In the genomic region with DNA sequence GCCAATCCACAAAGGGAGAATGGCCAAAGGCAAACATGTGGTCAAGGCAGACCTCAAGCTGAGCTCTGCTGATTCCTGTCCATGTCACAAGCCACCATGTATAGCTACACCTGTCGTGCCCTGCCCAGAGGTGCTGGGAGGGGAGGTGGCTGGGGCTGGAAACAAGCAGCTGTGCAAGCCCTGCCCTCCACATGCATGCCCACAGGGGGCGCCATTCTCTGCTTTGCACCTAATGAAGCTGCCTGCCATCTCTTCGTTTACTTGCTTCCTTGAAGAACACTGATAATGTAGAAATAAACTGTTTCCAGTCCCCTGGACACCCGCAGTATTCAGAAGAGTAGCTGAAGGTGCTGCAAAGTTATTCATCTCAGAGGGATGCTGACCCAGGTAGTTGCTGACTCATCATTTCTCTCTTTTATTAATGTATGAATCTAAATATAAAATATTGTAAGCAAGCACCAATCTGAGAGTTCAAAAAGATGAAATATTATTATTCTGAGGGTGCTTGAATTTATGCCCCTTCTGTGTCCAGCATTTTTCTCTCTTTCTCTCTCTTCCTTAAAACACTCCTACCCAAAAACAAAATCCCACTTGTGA, we compare ENCODE assay signal across 8 cellular contexts.
DNase-seq lines count a peak whose midpoint lies in the region; TF ChIP-seq lines count a peak whose summit lies in the region.

No MANE protein-coding gene starts in this region.

- H3K27ac ChIP-seq in suprapubic skin = no peak overlapping the region

- WGBS in suprapubic skin = 32% methylated on average over 2 of the region's 4 CpGs

- H3K9ac ChIP-seq in NT2/D1 (ENCODE audit: insufficient read length, low read depth) = no peak overlapping the region

- H3K4me1 ChIP-seq in NT2/D1 (ENCODE audit: insufficient read depth, insufficient read length) (no peaks in the 10 kb centered on the region), suprapubic skin (no peaks in the 10 kb centered on the region)

- DNase-seq in GM12865 (ENCODE audit: low read depth) (peak; percentile 48), NT2/D1 (ENCODE audit: low read depth, low spot score) (peak; percentile 40), kidney tubule cell (ENCODE audit: low spot score) (peak; percentile 36), suprapubic skin (ENCODE audit: low spot score in 2 of 2) (no peak), NOMO-1 treated with DMSO at 0.1 percent for 48 hours (lab: John Stamatoyannopoulos, UW; ENCODE audit: unreplicated experiment) (no peak), HuH-7.5 (ENCODE audit: low spot score) (no peak)
- DNase-seq in activated naive CD4-positive, alpha-beta T cell treated with Interleukin-2 at 50 U/mL for 16 hours = peak; percentile 1
- DNase-seq in stimulated activated CD8-positive, alpha-beta memory T cell treated with anti-CD3 and anti-CD28 coated beads, Interleukin-4, amount 100 ng/mL, for 24 hours (ENCODE audit: low read depth) = peak; percentile 8

- H3K36me3 ChIP-seq in NT2/D1 (ENCODE audit: insufficient read depth, insufficient read length, low read length) (no peaks in the 10 kb centered on the region), suprapubic skin (no peaks in the 10 kb centered on the region)

- H3K9me3 ChIP-seq in NT2/D1 (ENCODE audit: insufficient read depth, low read length) (no peaks in the 10 kb centered on the region; the same call in 1 of the 2 replicates), suprapubic skin (no peaks in the 10 kb centered on the region)

- H3K27me3 ChIP-seq in NT2/D1 (ENCODE audit: insufficient read depth, insufficient read length) = no peaks in the 10 kb centered on the region
- no peaks in the 10 kb centered on the region for H3K27me3 ChIP-seq in suprapubic skin

- peak; percentile 25 for TF ChIP-seq CTCF in GM12865 (IDR thresholded peaks at IDR 0.05; ENCODE audit: insufficient read depth, low read depth, low read length, missing control alignments)
- TF ChIP-seq CTCF in suprapubic skin (IDR thresholded peaks at IDR 0.05) = no peak

- no peak for TF ChIP-seq EP300 in suprapubic skin (IDR thresholded peaks at IDR 0.05)

- no peak for TF ChIP-seq POLR2A in suprapubic skin (IDR thresholded peaks at IDR 0.05)

- H3K4me3 ChIP-seq in GM12865 (ENCODE audit: low read depth, low read length) (no peak overlapping the region), NT2/D1 (ENCODE audit: insufficient read length, low read depth) (no peak overlapping the region), suprapubic skin (no peak overlapping the region)

Comparison
In these comparisons a context has a peak if more than half of its experiments do, and no peak if none do; other contexts are left out.
1. DNase-seq: peak in GM12865 (single experiment), NT2/D1 (single experiment), activated naive CD4-positive, alpha-beta T cell treated with Interleukin-2 at 50 U/mL for 16 hours (single experiment), kidney tubule cell (single experiment) and stimulated activated CD8-positive, alpha-beta memory T cell treated with anti-CD3 and anti-CD28 coated beads, Interleukin-4, amount 100 ng/mL, for 24 hours (single experiment); none in suprapubic skin (0 of 2), NOMO-1 treated with DMSO at 0.1 percent for 48 hours (single experiment) and HuH-7.5 (single experiment).